Comparison of ENCODE assay signal across 34 cellular contexts in genomic region chr13:19183676-19184075, GRCh38. TPM values are rescaled to one million over a fixed set of nuclear protein-coding genes. Genes with fewer than 3 reads are reported as not detected.
"Had no signal": no experiment of that assay in that cellular context is flagged by ENCODE, and none has a peak within 500 bp of the region (broad histone marks: within the 10 kb centered on the region; RNA-seq: fewer than 3 reads in every experiment).

No MANE protein-coding gene starts in this region.

- DNase-seq: activated CD4-positive, alpha-beta T cell treated with anti-CD3 and anti-CD28 coated beads for 36 hours; activated CD4-positive, alpha-beta T cell treated with anti-CD3 and anti-CD28 coated beads, Interleukin-2, amount 10 ng/mL, durations not matched to agents 7 days and 5 days; activated CD4-positive, alpha-beta T cell treated with anti-CD3 and anti-CD28 coated beads, Interleukin-2, amount 50 U/mL, for 4 hours; activated CD4-positive, CD25-positive, alpha-beta regulatory T cell; activated CD4-positive, CD25-positive, alpha-beta regulatory T cell treated with anti-CD3 and anti-CD28 coated beads, Interleukin-2, amount 50 U/mL, for 72 hours; activated CD8-positive, alpha-beta memory T cell treated with anti-CD3 and anti-CD28 coated beads for 24 hours; activated CD8-positive, alpha-beta T cell treated with anti-CD3 and anti-CD28 coated beads for 36 hours; activated effector memory CD4-positive, alpha-beta T cell treated with Interleukin-2 at 50 U/mL for 16 hours; activated gamma-delta T cell treated with Interleukin-2 at 50 U/mL for 16 hours; activated naive CD4-positive, alpha-beta T cell treated with anti-CD3 and anti-CD28 coated beads, Interleukin-2, amount 50 U/mL, for 16 hours; activated naive CD4-positive, alpha-beta T cell treated with Interleukin-2 at 50 U/mL for 16 hours; activated T-cell treated with anti-CD3 and anti-CD28 coated beads, Interleukin-2, amount 50 U/mL, for 4 hours; central memory CD4-positive, alpha-beta T cell; cerebellar nuclear complex; colonic mucosa; dorsolateral prefrontal cortex; effector memory CD4-positive, alpha-beta T cell; endodermal cell; foreskin keratinocyte; gastrocnemius medialis; glutamatergic neuron; T-helper 1 cell; T-helper 17 cell; T1000 had no signal

- H3K4me1 Mint-ChIP-seq: activated CD4-positive, alpha-beta T cell treated with anti-CD3 and anti-CD28 coated beads for 36 hours; activated CD4-positive, alpha-beta T cell treated with anti-CD3 and anti-CD28 coated beads, Interleukin-2, amount 10 ng/mL, durations not matched to agents 7 days and 5 days; activated T-helper 17 cell treated with anti-CD3 and anti-CD28 coated beads, Interleukin-2, amount 50 U/mL, for 72 hours; brain; endodermal cell; T-helper 17 cell had no signal

- H3K4me1 ChIP-seq: ascending aorta, breast epithelium, colonic mucosa, foreskin keratinocyte, gastrocnemius medialis had no signal

- H3K27me3 ChIP-seq: ascending aorta, breast epithelium, cardiac muscle cell, colonic mucosa, foreskin keratinocyte, gastrocnemius medialis had no signal

- H3K9me3 Mint-ChIP-seq: activated CD4-positive, alpha-beta T cell treated with anti-CD3 and anti-CD28 coated beads, Interleukin-2, amount 10 ng/mL, durations not matched to agents 7 days and 5 days; activated CD8-positive, alpha-beta T cell treated with anti-CD3 and anti-CD28 coated beads for 36 hours; activated T-cell treated with anti-CD3 and anti-CD28 coated beads, Interleukin-2, amount 50 U/mL, for 4 hours; activated T-helper 17 cell treated with anti-CD3 and anti-CD28 coated beads, Interleukin-2, amount 50 U/mL, for 72 hours had no signal

- H3K36me3 ChIP-seq: ascending aorta, breast epithelium, cardiac muscle cell, colonic mucosa, gastrocnemius medialis had no signal

- H3K27ac ChIP-seq: ascending aorta, breast epithelium, cardiac muscle cell, colonic mucosa, dorsolateral prefrontal cortex, foreskin keratinocyte, gastrocnemius medialis had no signal

- ATAC-seq: activated CD4-positive, alpha-beta T cell treated with anti-CD3 and anti-CD28 coated beads for 36 hours; activated CD8-positive, alpha-beta T cell treated with anti-CD3 and anti-CD28 coated beads for 36 hours; activated T-cell treated with anti-CD3 and anti-CD28 coated beads, Interleukin-2, amount 50 U/mL, for 4 hours; activated T-helper 17 cell treated with anti-CD3 and anti-CD28 coated beads, Interleukin-2, amount 50 U/mL, for 72 hours; esophagus mucosa; foreskin keratinocyte; gastrocnemius medialis; T-helper 17 cell had no signal

- H3K36me3 Mint-ChIP-seq: activated naive CD8-positive, alpha-beta T cell; brain had no signal

- H3K27me3 Mint-ChIP-seq: activated CD4-positive, alpha-beta T cell treated with anti-CD3 and anti-CD28 coated beads for 36 hours; activated CD4-positive, alpha-beta T cell treated with anti-CD3 and anti-CD28 coated beads, Interleukin-2, amount 10 ng/mL, durations not matched to agents 7 days and 5 days; activated CD8-positive, alpha-beta T cell treated with anti-CD3 and anti-CD28 coated beads for 36 hours; brain; dendritic cell treated with granulocyte-macrophage colony-stimulating factor and Interleukin-4, amounts not matched to agents 40 ng/mL and 50 ng/mL, for 4 days had no signal

- H3K4me3 ChIP-seq: ascending aorta, breast epithelium, cardiac muscle cell, colonic mucosa, dorsolateral prefrontal cortex, gastrocnemius medialis had no signal

- H3K4me3 Mint-ChIP-seq: activated CD4-positive, alpha-beta T cell treated with anti-CD3 and anti-CD28 coated beads for 36 hours; activated CD4-positive, alpha-beta T cell treated with anti-CD3 and anti-CD28 coated beads, Interleukin-2, amount 10 ng/mL, durations not matched to agents 7 days and 5 days; activated CD8-positive, alpha-beta T cell treated with anti-CD3 and anti-CD28 coated beads for 36 hours; activated naive CD8-positive, alpha-beta T cell; activated T-cell treated with anti-CD3 and anti-CD28 coated beads, Interleukin-2, amount 50 U/mL, for 4 hours; activated T-helper 17 cell treated with anti-CD3 and anti-CD28 coated beads, Interleukin-2, amount 50 U/mL, for 72 hours; brain; dendritic cell treated with granulocyte-macrophage colony-stimulating factor and Interleukin-4, amounts not matched to agents 40 ng/mL and 50 ng/mL, for 4 days; endodermal cell; T-helper 17 cell; T-helper 2 cell treated with Interferon-gamma antibody and Interleukin-4, amounts not matched to agents 5 μg/mL and 100 μg/mL, for 36 hours had no signal

- H3K27ac Mint-ChIP-seq: activated CD4-positive, alpha-beta T cell treated with anti-CD3 and anti-CD28 coated beads for 36 hours; activated CD4-positive, alpha-beta T cell treated with anti-CD3 and anti-CD28 coated beads, Interleukin-2, amount 10 ng/mL, durations not matched to agents 7 days and 5 days; activated CD8-positive, alpha-beta T cell treated with anti-CD3 and anti-CD28 coated beads for 36 hours; activated naive CD8-positive, alpha-beta T cell; activated T-helper 17 cell treated with anti-CD3 and anti-CD28 coated beads, Interleukin-2, amount 50 U/mL, for 72 hours; brain; dendritic cell treated with granulocyte-macrophage colony-stimulating factor and Interleukin-4, amounts not matched to agents 40 ng/mL and 50 ng/mL, for 4 days; endodermal cell; T-helper 17 cell; T-helper 2 cell treated with Interferon-gamma antibody and Interleukin-4, amounts not matched to agents 5 μg/mL and 100 μg/mL, for 36 hours had no signal

- H3K9me3 ChIP-seq: ascending aorta, breast epithelium, colonic mucosa, gastrocnemius medialis had no signal

RNA-seq across cellular contexts. Expression of gene TUBA3C, which starts 2.1 kb away (rescaled TPM):
- total RNA-seq: activated CD4-positive, alpha-beta T cell treated with anti-CD3 and anti-CD28 coated beads for 36 hours; activated CD4-positive, alpha-beta T cell treated with anti-CD3 and anti-CD28 coated beads, Interleukin-2, amount 10 ng/mL, durations not matched to agents 7 days and 5 days; activated CD8-positive, alpha-beta T cell treated with anti-CD3 and anti-CD28 coated beads for 36 hours; activated T-cell treated with anti-CD3 and anti-CD28 coated beads, Interleukin-2, amount 50 U/mL, for 4 hours; activated T-helper 17 cell treated with anti-CD3 and anti-CD28 coated beads, Interleukin-2, amount 50 U/mL, for 72 hours; ascending aorta; breast epithelium; cardiac muscle cell; colonic mucosa; dorsolateral prefrontal cortex; endodermal cell; epithelial cell of proximal tubule; esophagus mucosa; foreskin keratinocyte; gastrocnemius medialis; T-helper 17 cell had no signal
- polyA plus RNA-seq: cardiac muscle cell, foreskin keratinocyte had no signal
